In genomic region chr11:111941963-111942362, GRCh38 we compare ENCODE assay signal across 16 cellular contexts. TPM values are rescaled to one million over a fixed set of nuclear protein-coding genes. Genes with fewer than 3 reads are reported as not detected.
DNase-seq lines count a peak whose midpoint lies in the region; ATAC-seq, FAIRE-seq and TF ChIP-seq lines count a peak whose summit lies in the region.
"Had no signal": no experiment of that assay in that cellular context is flagged by ENCODE, and none has a peak within 500 bp of the region (broad histone marks: within the 10 kb centered on the region; RNA-seq: fewer than 3 reads in every experiment).

No MANE protein-coding gene starts in this region.

- H3K9ac ChIP-seq in mammary epithelial cell (ENCODE audit: insufficient read depth, low read length): no peak overlapping the region

- no peaks in the 10 kb centered on the region for H3K36me3 ChIP-seq in breast epithelium
- H3K36me3 ChIP-seq in mammary epithelial cell (ENCODE audit: insufficient read depth, low read length): no peaks in the 10 kb centered on the region
- H3K36me3 ChIP-seq in tibial nerve: no peaks in the 10 kb centered on the region
- H3K36me3 ChIP-seq: ovary, uterus had no signal

- TF ChIP-seq CTCF in MCF 10A (IDR thresholded peaks at IDR 0.05; ENCODE audit: unreplicated experiment) (no peak), breast epithelium (IDR thresholded peaks at IDR 0.05) (no peak), mammary epithelial cell (conservative IDR thresholded peaks at IDR 0.05 in 1 of 2, IDR thresholded peaks at IDR 0.05 in 1 of 2; ENCODE audit: extremely low read depth in 1 of 2, insufficient read depth in 1 of 2, low read depth in 1 of 2, low read length in 2 of 2) (no peak), tibial nerve (IDR thresholded peaks at IDR 0.05) (no peak), WTC11 (IDR thresholded peaks at IDR 0.05) (no peak), D721Med (IDR thresholded peaks at IDR 0.05; ENCODE audit: insufficient read depth, missing control alignments) (no peak)

- H3K9me3 Mint-ChIP-seq in MCF 10A (ENCODE audit: unreplicated experiment) (no peaks in the 10 kb centered on the region), WTC11 (no peaks in the 10 kb centered on the region)

- H3K27me3 ChIP-seq in breast epithelium (no peaks in the 10 kb centered on the region), mammary epithelial cell (ENCODE audit: insufficient read depth, low read length) (no peaks in the 10 kb centered on the region), layer of hippocampus (ENCODE audit: control insufficient read depth, insufficient read depth, low read length) (no peaks in the 10 kb centered on the region), tibial nerve (no peaks in the 10 kb centered on the region)
- H3K27me3 ChIP-seq: body of pancreas, ovary, uterus had no signal

- DNase-seq in MCF 10A (ENCODE audit: unreplicated experiment) (peak; percentile 89), breast epithelium (ENCODE audit: low spot score in 2 of 2) (no peak), mammary epithelial cell (peak; percentile 65), tibial nerve (ENCODE audit: low spot score in 2 of 2) (no peak), WTC11 (ENCODE audit: low spot score) (no peak), D721Med (ENCODE audit: insufficient read length, low spot score) (no peak)
- DNase-seq in stimulated activated CD4-positive, alpha-beta T cell treated with anti-CD3 and anti-CD28 coated beads, Interleukin-4, amount 100 ng/mL, for 24 hours: no peak
- DNase-seq: activated CD8-positive, alpha-beta memory T cell treated with anti-CD3 and anti-CD28 coated beads, Interleukin-2, amount 10 ng/mL, durations not matched to agents 7 days and 5 days; body of pancreas; GOT3; NCI-H774; ovary; uterus had no signal

- H3K4me3 Mint-ChIP-seq in MCF 10A (ENCODE audit: unreplicated experiment) (no peak overlapping the region), WTC11 (no peak overlapping the region)
- H3K4me3 Mint-ChIP-seq: activated CD8-positive, alpha-beta memory T cell treated with anti-CD3 and anti-CD28 coated beads, Interleukin-2, amount 10 ng/mL, durations not matched to agents 7 days and 5 days had no signal

- H3K36me3 Mint-ChIP-seq in MCF 10A (ENCODE audit: insufficient read depth, unreplicated experiment) (no peaks in the 10 kb centered on the region), WTC11 (0 out of 2 replicates have a peak, but pooled peaks cover 2% of the 10 kb centered on the region)

- POLR2A ChIA-PET in MCF 10A (lab: Yijun Ruan, JAX) (interaction anchor here (0.5 to 21.8 kb wide), 15 partner anchors 8 to 156 kb away, joined by 3 to 513 read pairs (median 8); partner anchors contain the start of genes ALG9, SDHD and TIMM8B), WTC11 (lab: Charles Lee) (no interaction called here)

- H3K27ac Mint-ChIP-seq in MCF 10A (ENCODE audit: low read depth, unreplicated experiment): peak overlapping the region; percentile 98
- H3K27ac Mint-ChIP-seq in WTC11: no peak overlapping the region
- H3K27ac Mint-ChIP-seq: activated CD8-positive, alpha-beta memory T cell treated with anti-CD3 and anti-CD28 coated beads, Interleukin-2, amount 10 ng/mL, durations not matched to agents 7 days and 5 days had no signal

- no peak for ATAC-seq in WTC11
- ATAC-seq: activated CD8-positive, alpha-beta memory T cell treated with anti-CD3 and anti-CD28 coated beads, Interleukin-2, amount 10 ng/mL, durations not matched to agents 7 days and 5 days; body of pancreas; K562 had no signal

- in situ Hi-C loops in mammary epithelial cell (cut with MboI; ENCODE audit: low sequenced_read_pairs in 2 of 2): no loop called here

- H3K4me3 ChIP-seq in breast epithelium: no peak overlapping the region
- no peak overlapping the region for H3K4me3 ChIP-seq in mammary epithelial cell (replicated peaks in 1 of 3; ENCODE audit: insufficient read depth in 1 of 3, low read depth in 2 of 3, low read length in 3 of 3)
- H3K4me3 ChIP-seq in tibial nerve: no peak overlapping the region
- H3K4me3 ChIP-seq: body of pancreas, K562, ovary, uterus had no signal

- H3K27ac ChIP-seq in breast epithelium (peak overlapping the region in 1 of 2 donors; percentile 41), mammary epithelial cell (ENCODE audit: insufficient read depth, low read depth, low read length) (peak overlapping the region; percentile 52), layer of hippocampus (ENCODE audit: low read depth, low read length) (peak overlapping the region; percentile 82), tibial nerve (peak overlapping the region; percentile 46 to 95 (median 69))
- H3K27ac ChIP-seq: body of pancreas, ovary, uterus had no signal

- H4K20me1 ChIP-seq in mammary epithelial cell (ENCODE audit: insufficient read depth, low read length): no peaks in the 10 kb centered on the region

- TF ChIP-seq POLR2A in breast epithelium (IDR thresholded peaks at IDR 0.05): no peak
- peak in 1 of 2 donors; percentile 17 for TF ChIP-seq POLR2A in tibial nerve (IDR thresholded peaks at IDR 0.05)

- H3K9me3 ChIP-seq in breast epithelium (no peaks in the 10 kb centered on the region), mammary epithelial cell (replicated peaks; ENCODE audit: insufficient read depth, low read length) (no peaks in the 10 kb centered on the region), tibial nerve (no peaks in the 10 kb centered on the region)
- H3K9me3 ChIP-seq: body of pancreas, ovary, uterus had no signal

- no peaks in the 10 kb centered on the region for H3K79me2 ChIP-seq in mammary epithelial cell (ENCODE audit: insufficient read depth, low read length)

- CTCF ChIA-PET in MCF 10A (lab: Yijun Ruan, JAX) (interaction anchor here (0.7 to 21.3 kb wide), 10 partner anchors 12 to 376 kb away, joined by 3 to 564 read pairs (median 6); no protein-coding TSS in a partner anchor), mammary epithelial cell (lab: Charles Lee; ENCODE audit: low non-redundant PET) (no interaction called here), WTC11 (lab: Charles Lee) (interaction anchor here (0.9 kb wide), 1 partner anchor 15 kb away, joined by 3 read pairs; no protein-coding TSS in a partner anchor)

- no peak for TF ChIP-seq EP300 in tibial nerve (IDR thresholded peaks at IDR 0.05)

- intact Hi-C loops in MCF 10A (cut with micrococcal nuclease) (no loop called here), breast epithelium (cut with DNase I; ENCODE audit: low total_unique reads) (no loop called here), mammary epithelial cell (cut with micrococcal nuclease) (loop anchor here (5.0 kb wide), 1 partner anchor 130 kb away; the partner anchor contains the start of genes NKAPD1 and PIH1D2)

- dilution Hi-C loops in mammary epithelial cell (cut with HindIII; ENCODE audit: low sequenced_read_pairs): loop anchor here (5.0 kb wide), 1 partner anchor 45 kb away; no protein-coding TSS in a partner anchor

- H3K4me1 Mint-ChIP-seq in MCF 10A (ENCODE audit: insufficient read depth, unreplicated experiment) (peaks cover 66% of the 10 kb centered on the region), WTC11 (peaks cover 39% of the 10 kb centered on the region)

- H3K4me2 ChIP-seq in mammary epithelial cell (ENCODE audit: insufficient read depth, low read depth, low read length): no peak overlapping the region

- 71% methylated on average over 5 of the region's 5 CpGs for WGBS in mammary epithelial cell (ENCODE audit: low coverage, missing lambda C conversion rate)
- WGBS in tibial nerve, 2 donors: 55 to 68% methylated on average over 5 of the region's 5 CpGs

- no peak for FAIRE-seq in D721Med (lab: Jason Lieb, UNC)
- FAIRE-seq: K562 had no signal

- BruUV-seq in MCF 10A (replicated peaks; lab: Mats Ljungman, UMichigan) (no TSS peak), mammary epithelial cell (replicated peaks; lab: Mats Ljungman, UMichigan) (no TSS peak)

- H2AFZ ChIP-seq in mammary epithelial cell (ENCODE audit: low read depth, low read length): peak overlapping the region; percentile 49

- H3K27me3 Mint-ChIP-seq in MCF 10A (ENCODE audit: insufficient read depth, unreplicated experiment) (no peaks in the 10 kb centered on the region), WTC11 (ENCODE audit: low read depth) (no peaks in the 10 kb centered on the region; the same call in 1 of the 2 replicates)
- H3K27me3 Mint-ChIP-seq: activated CD8-positive, alpha-beta memory T cell treated with anti-CD3 and anti-CD28 coated beads, Interleukin-2, amount 10 ng/mL, durations not matched to agents 7 days and 5 days had no signal

- peaks cover 0 to 5% of the 10 kb centered on the region in 2 donors for H3K4me1 ChIP-seq in breast epithelium
- peaks cover 48% of the 10 kb centered on the region for H3K4me1 ChIP-seq in mammary epithelial cell (ENCODE audit: insufficient read depth, low read length)
- peaks cover 0 to 73% (median 16%) of the 10 kb centered on the region in 4 donors for H3K4me1 ChIP-seq in tibial nerve
- H3K4me1 ChIP-seq: uterus had no signal

TF ChIP-seq in WTC11, 78 proteins besides CTCF, POLR2A, EP300 and RAD21 (continues in another document):
- TF ChIP-seq SP1 (CRISPR knock-in tag; conservative IDR thresholded peaks at IDR 0.05): no peak

RNA-seq across cellular contexts. Expression of gene DIXDC1, which starts 4.8 kb away (rescaled TPM):
- total RNA-seq in MCF 10A (2022) (21.0 and 47.3 TPM in 2 replicates), breast epithelium (10 to 100 TPM; 38.9 to 53.9 (median 45.2) TPM), mammary epithelial cell (10 to 100 TPM in 1 of 2 donors, 1 to 10 TPM in 1; 5.1 to 23.7 TPM), tibial nerve (10 to 100 TPM; 43.8 to 69.3 (median 49.5) TPM), WTC11 (2021) (12.6 to 14.6 TPM (median 13.5 TPM) in 3 replicates)
- polyA plus RNA-seq in mammary epithelial cell: 6.2 TPM
- polyA minus RNA-seq in mammary epithelial cell: 15.9 TPM

RNA-seq across cellular contexts. Expression of gene C11orf52, which starts 23.2 kb away (rescaled TPM):
- total RNA-seq in MCF 10A (2022) (1.3 and 2.0 TPM in 2 replicates), breast epithelium (10 to 100 TPM in 2 of 3 donors, 1 to 10 TPM in 1; 7.5 to 40.5 (median 19.0) TPM), mammary epithelial cell (1 to 10 TPM in 1 of 2 donors, under 1 TPM in 1; 0.67 to 1.6 TPM), tibial nerve (1 to 10 TPM in 2 of 4 donors, not detected in 2; 5.0 to 6.9 TPM), WTC11 (2021) (2.1 to 4.2 TPM (median 3.0 TPM) in 3 replicates)
- 1.5 TPM for polyA plus RNA-seq in mammary epithelial cell
- not detected for polyA minus RNA-seq in mammary epithelial cell
- total RNA-seq: activated CD8-positive, alpha-beta memory T cell treated with anti-CD3 and anti-CD28 coated beads, Interleukin-2, amount 10 ng/mL, durations not matched to agents 7 days and 5 days; T-helper 1 cell treated with Interleukin-12 subunit alpha and Interleukin-12 subunit beta and Interleukin-4 antibody, amounts not matched to agents 30 ng/mL and 1 ng/mL, for 36 hours had no signal

RNA-seq across cellular contexts. Expression of gene HSPB2, which starts 29.4 kb away (rescaled TPM):
- total RNA-seq in MCF 10A (2022): 0.23 TPM in 1 of 2 replicates, not detected in the other
- total RNA-seq in breast epithelium: 1 to 10 TPM in 2 of 3 donors, under 1 TPM in 1; 0.98 to 2.1 (median 1.2) TPM
- total RNA-seq in mammary epithelial cell: 1 to 10 TPM in 1 of 2 donors, under 1 TPM in 1; 0.38 to 1.3 TPM
- 0.16 TPM for polyA plus RNA-seq in mammary epithelial cell
- polyA minus RNA-seq in mammary epithelial cell: not detected
- total RNA-seq in tibial nerve: 1 to 10 TPM in 3 of 4 donors, under 1 TPM in 1; 0.21 to 5.0 (median 1.7) TPM
- 0.33 to 0.62 TPM (median 0.55 TPM) in 3 replicates for total RNA-seq in WTC11 (2021)
- total RNA-seq: activated CD8-positive, alpha-beta memory T cell treated with anti-CD3 and anti-CD28 coated beads, Interleukin-2, amount 10 ng/mL, durations not matched to agents 7 days and 5 days; body of pancreas; T-helper 1 cell treated with Interleukin-12 subunit alpha and Interleukin-12 subunit beta and Interleukin-4 antibody, amounts not matched to agents 30 ng/mL and 1 ng/mL, for 36 hours had no signal

RNA-seq across cellular contexts. Expression of gene CRYAB, which starts 30.4 kb away (rescaled TPM):
- total RNA-seq in MCF 10A (2022) (1.2 and 2.5 TPM in 2 replicates), breast epithelium (100 to 1,000 TPM; 132 to 299 (median 271) TPM), mammary epithelial cell (100 to 1,000 TPM in 1 of 2 donors, 10 to 100 TPM in 1; 12.7 to 110 TPM), tibial nerve (100 to 1,000 TPM; 353 to 879 (median 645) TPM), WTC11 (2021) (1.3 to 2.1 TPM (median 1.4 TPM) in 3 replicates)
- polyA plus RNA-seq in mammary epithelial cell: 8.1 TPM
- polyA minus RNA-seq in mammary epithelial cell: 29.4 TPM
- total RNA-seq: activated CD8-positive, alpha-beta memory T cell treated with anti-CD3 and anti-CD28 coated beads, Interleukin-2, amount 10 ng/mL, durations not matched to agents 7 days and 5 days had no signal

Comparison
In these comparisons a context has a peak if more than half of its experiments do, and no peak if none do; other contexts are left out.
1. DNase-seq: peak in MCF 10A (single experiment) and mammary epithelial cell (single experiment); none in breast epithelium (0 of 2), tibial nerve (0 of 2), WTC11 (single experiment), stimulated activated CD4-positive, alpha-beta T cell treated with anti-CD3 and anti-CD28 coated beads, Interleukin-4, amount 100 ng/mL, for 24 hours (single experiment) and D721Med (single experiment).